21 cellular contexts compared by ENCODE assay signal in the genomic region with DNA sequence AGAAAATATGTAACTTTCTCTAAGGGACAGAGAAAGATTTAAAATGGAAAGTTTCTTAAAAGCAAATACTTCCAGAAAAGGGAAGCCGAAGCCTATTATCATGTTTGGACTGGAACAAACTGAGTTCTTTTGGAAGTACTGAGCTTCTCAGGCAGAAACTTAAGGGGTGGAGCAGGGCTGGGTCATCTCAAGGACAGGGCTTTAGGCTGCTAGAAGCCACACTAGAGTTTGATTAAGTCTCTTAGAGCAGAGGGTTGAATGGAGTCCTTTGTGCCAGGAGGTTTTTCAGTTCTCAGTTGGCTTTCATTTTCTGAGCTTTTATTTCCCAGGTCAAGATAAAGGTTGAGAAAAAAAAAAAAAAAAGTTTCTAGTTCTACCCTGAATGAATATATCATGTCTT.
DNase-seq lines count a peak whose midpoint lies in the region; ATAC-seq and TF ChIP-seq lines count a peak whose summit lies in the region.
"Had no signal": no experiment of that assay in that cellular context is flagged by ENCODE, and none has a peak within 500 bp of the region (broad histone marks: within the 10 kb centered on the region; RNA-seq: fewer than 3 reads in every experiment).

No MANE protein-coding gene starts in this region.

- H3K27ac ChIP-seq in cardiac muscle cell (peak overlapping the region; percentile 61), prostate gland (no peak overlapping the region)
- H3K27ac ChIP-seq: 22Rv1, SK-N-MC had no signal

- WGBS in prostate gland: 72% methylated on average over 1 of the region's 1 CpG

- no peak overlapping the region for H3K4me3 Mint-ChIP-seq in mesothelial cell of epicardium
- H3K4me3 Mint-ChIP-seq: B cell; CD4-positive, CD25-positive, alpha-beta regulatory T cell had no signal

- intact Hi-C loops in Right ventricle myocardium superior (cut with DNase I) (no loop called here), prostate gland (cut with DNase I) (no loop called here)

- H3K27me3 ChIP-seq in cardiac muscle cell: no peaks in the 10 kb centered on the region
- H3K27me3 ChIP-seq in prostate gland (replicated peaks; ENCODE audit: insufficient read depth): no peaks in the 10 kb centered on the region

- DNase-seq in cardiac muscle cell (ENCODE audit: low read depth in 1 of 2, low spot score in 1 of 2): peak in 1 of 2 donors; percentile 14
- no peak for DNase-seq in Right ventricle myocardium superior
- DNase-seq in SK-MEL-5 (ENCODE audit: low read depth, low spot score): peak; percentile 48
- DNase-seq in mesothelial cell of epicardium (ENCODE audit: low spot score in 2 of 2, unreplicated experiment in 2 of 2): no peak
- no peak for DNase-seq in prostate gland (ENCODE audit: low spot score)
- no peak for DNase-seq in NCI-H2171 (lab: John Stamatoyannopoulos, UW)
- no peak for DNase-seq in NK-92 (lab: John Stamatoyannopoulos, UW; ENCODE audit: unreplicated experiment)
- DNase-seq: Caco-2; CD4-positive, CD25-positive, alpha-beta regulatory T cell; GDM1; NCI-H1105 treated with DMSO at 0.1 percent for 48 hours; NCI-H1694; NCI-H2081 treated with DMSO at 0.1 percent for 48 hours; NCI-H2227 treated with DMSO at 0.1 percent for 48 hours; NCI-H510A treated with DMSO at 0.1 percent for 48 hours; NCI-H774 had no signal

- ATAC-seq in Right ventricle myocardium superior (ENCODE audit: poor library complexity) (no peak), HG03378 (IDR thresholded peaks at IDR 0.05; ENCODE audit: unreplicated experiment) (no peak)
- ATAC-seq: HCT116 had no signal

- no peaks in the 10 kb centered on the region for H3K9me3 ChIP-seq in cardiac muscle cell (ENCODE audit: low read depth)
- no peaks in the 10 kb centered on the region for H3K9me3 ChIP-seq in prostate gland

- H3K4me1 Mint-ChIP-seq in mesothelial cell of epicardium: peaks cover 5% of the 10 kb centered on the region
- H3K4me1 Mint-ChIP-seq: B cell; CD4-positive, CD25-positive, alpha-beta regulatory T cell had no signal

- H3K4me3 ChIP-seq in cardiac muscle cell: no peak overlapping the region
- H3K4me3 ChIP-seq in prostate gland: no peak overlapping the region
- H3K4me3 ChIP-seq: SK-N-MC had no signal

- H3K9me3 Mint-ChIP-seq in mesothelial cell of epicardium: peaks cover 20% of the 10 kb centered on the region

- peak overlapping the region; percentile 43 for H3K27ac Mint-ChIP-seq in mesothelial cell of epicardium
- H3K27ac Mint-ChIP-seq: B cell; CD4-positive, CD25-positive, alpha-beta regulatory T cell had no signal

- no peaks in the 10 kb centered on the region for H3K36me3 Mint-ChIP-seq in mesothelial cell of epicardium
- H3K36me3 Mint-ChIP-seq: CD4-positive, CD25-positive, alpha-beta regulatory T cell had no signal

- TF ChIP-seq CTCF in cardiac muscle cell (IDR thresholded peaks at IDR 0.05; ENCODE audit: low read depth, low read length): no peak
- TF ChIP-seq CTCF in mesothelial cell of epicardium (IDR thresholded peaks at IDR 0.05; ENCODE audit: unreplicated experiment): no peak
- TF ChIP-seq CTCF in prostate gland (IDR thresholded peaks at IDR 0.05): no peak

- in situ Hi-C loops in SK-MEL-5 (cut with HindIII; ENCODE audit: low pct_unique_long_range_greater_than_20kb, low sequenced_read_pairs): no loop called here

- no peak for TF ChIP-seq POLR2A in prostate gland (IDR thresholded peaks at IDR 0.05)

- H3K4me1 ChIP-seq in cardiac muscle cell (ENCODE audit: low read depth): no peaks in the 10 kb centered on the region
- H3K4me1 ChIP-seq in prostate gland (replicated peaks): no peaks in the 10 kb centered on the region
- H3K4me1 ChIP-seq: Caco-2 had no signal

- no peaks in the 10 kb centered on the region for H3K36me3 ChIP-seq in cardiac muscle cell
- no peaks in the 10 kb centered on the region for H3K36me3 ChIP-seq in prostate gland

- H3K27me3 Mint-ChIP-seq in mesothelial cell of epicardium (ENCODE audit: low read depth): no peaks in the 10 kb centered on the region
- H3K27me3 Mint-ChIP-seq: B cell; CD4-positive, CD25-positive, alpha-beta regulatory T cell had no signal
